ENCODE assay signal across 9 cellular contexts in the genomic region with DNA sequence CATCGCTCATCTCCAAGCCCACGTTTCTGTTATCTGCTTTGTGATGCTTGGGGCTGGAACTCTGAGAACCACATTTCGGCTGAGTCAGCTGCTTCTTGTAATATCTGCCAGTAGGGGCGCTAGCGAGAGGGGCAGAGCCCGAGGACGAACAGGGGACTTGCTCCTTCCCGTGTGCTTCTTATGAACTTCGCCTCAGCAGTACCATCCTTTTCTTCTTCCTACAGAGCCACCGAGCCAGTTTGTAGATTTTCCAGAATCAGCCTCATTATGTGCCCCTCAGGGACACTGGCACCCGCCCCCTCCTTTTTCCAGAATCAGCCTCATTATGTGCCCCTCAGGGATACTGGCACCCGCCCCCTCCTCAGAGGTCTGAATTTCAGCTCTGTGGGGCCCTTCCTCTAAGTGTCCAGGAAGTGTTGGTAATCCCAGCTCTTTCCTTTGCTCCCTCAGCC.
DNase-seq lines count a peak whose midpoint lies in the region; ATAC-seq, FAIRE-seq and TF ChIP-seq lines count a peak whose summit lies in the region.
"Had no signal": no experiment of that assay in that cellular context is flagged by ENCODE, and none has a peak within 500 bp of the region (broad histone marks: within the 10 kb centered on the region; RNA-seq: fewer than 3 reads in every experiment).

No MANE protein-coding gene starts in this region.

- no peak overlapping the region for H2BK120ac ChIP-seq in trophoblast cell (ENCODE audit: insufficient read depth, low read length, poor library complexity)

- TF ChIP-seq CTCF in fibroblast of pulmonary artery (IDR thresholded peaks at IDR 0.05; ENCODE audit: low read length, missing control alignments), result peak; percentile 69

- no peak overlapping the region for H3K9ac ChIP-seq in trophoblast cell (ENCODE audit: low read length)

- no peaks in the 10 kb centered on the region for H3K9me3 ChIP-seq in trophoblast cell (ENCODE audit: insufficient read depth, low read depth, low read length)
- H3K9me3 ChIP-seq: ovary had no signal

- no peak overlapping the region for H4K8ac ChIP-seq in trophoblast cell (ENCODE audit: low read depth, low read length)

- H2AK5ac ChIP-seq in trophoblast cell (ENCODE audit: low read length), result no peak overlapping the region

- no peaks in the 10 kb centered on the region for H3K4me1 ChIP-seq in trophoblast cell (ENCODE audit: control insufficient read depth in 1 of 2, insufficient read depth in 2 of 2, low read length in 2 of 2)

- H3K18ac ChIP-seq in trophoblast cell (ENCODE audit: low read length), result no peak overlapping the region

- H3K79me2 ChIP-seq in trophoblast cell (ENCODE audit: control insufficient read depth, insufficient read depth, low read length, poor library complexity), result no peaks in the 10 kb centered on the region

- no peak overlapping the region for H3K4me3 ChIP-seq in fibroblast of pulmonary artery (replicated peaks; ENCODE audit: low read depth, low read length)
- no peak overlapping the region for H3K4me3 ChIP-seq in trophoblast cell (ENCODE audit: low read depth, low read length)
- H3K4me3 ChIP-seq: ovary had no signal

- H3K36me3 ChIP-seq in trophoblast cell (ENCODE audit: control insufficient read depth in 1 of 2, insufficient read depth in 2 of 2, low read length in 2 of 2), result no peaks in the 10 kb centered on the region
- H3K36me3 ChIP-seq: ovary had no signal

- H4K12ac ChIP-seq in trophoblast cell (ENCODE audit: low read depth, low read length), result no peak overlapping the region

- DNase-seq in A172 (ENCODE audit: low spot score) (peak; percentile 44), GM12892 (ENCODE audit: insufficient read length) (peak; percentile 9), NCI-H82 (lab: John Stamatoyannopoulos, UW) (peak; percentile 82), fibroblast of pulmonary artery (ENCODE audit: low read depth) (peak; percentile 49), trophoblast cell (peak; percentile 57 to 82), NCI-H1436 treated with DMSO at 0.1 percent for 48 hours (lab: John Stamatoyannopoulos, UW) (no peak)
- DNase-seq in activated CD8-positive, alpha-beta memory T cell treated with anti-CD3 and anti-CD28 coated beads for 48 hours (ENCODE audit: low read depth in 2 of 3, low spot score in 2 of 3), result peak; percentile 6 to 18 (median 11)

- TF ChIP-seq POLR2A in GM12892 (IDR thresholded peaks at IDR 0.05; ENCODE audit: low read depth, low read length), result no peak

- H2BK12ac ChIP-seq in trophoblast cell (ENCODE audit: low read length), result no peak overlapping the region

- no peak overlapping the region for H3K23ac ChIP-seq in trophoblast cell (ENCODE audit: low read length)

- no peak overlapping the region for H4K91ac ChIP-seq in trophoblast cell (ENCODE audit: low read depth, low read length)

- H3K27ac ChIP-seq in trophoblast cell (ENCODE audit: low read depth, low read length), result no peak overlapping the region
- H3K27ac ChIP-seq: ovary had no signal

- no peak overlapping the region for H3K4ac ChIP-seq in trophoblast cell (ENCODE audit: low read depth, low read length)

- no peak overlapping the region for H3K14ac ChIP-seq in trophoblast cell (ENCODE audit: low read length)

- FAIRE-seq in GM12892 (lab: Jason Lieb, UNC), result no peak

- H2AFZ ChIP-seq in trophoblast cell (ENCODE audit: insufficient read depth, low read length, poor library complexity), result no peak overlapping the region

- no peaks in the 10 kb centered on the region for H3K79me1 ChIP-seq in trophoblast cell (ENCODE audit: low read length)

- WGBS in trophoblast cell (ENCODE audit: extremely low coverage, insufficient coverage, insufficient read length), result no CpG with 5 or more reads among the region's 12 CpGs

- no peak overlapping the region for H2BK5ac ChIP-seq in trophoblast cell (ENCODE audit: low read depth, low read length, poor library complexity)

- H3K4me2 ChIP-seq in trophoblast cell (ENCODE audit: low read length), result peak overlapping the region; percentile 49

- ATAC-seq in HG02884 (IDR thresholded peaks at IDR 0.05; ENCODE audit: unreplicated experiment), result peak; percentile 85

- H3K27me3 ChIP-seq in trophoblast cell (ENCODE audit: insufficient read depth, low read length), result no peaks in the 10 kb centered on the region
- H3K27me3 ChIP-seq: ovary had no signal
